ENCODE assay signal across 8 cellular contexts in genomic region chr5:143399616-143400540, GRCh38.
DNase-seq lines count a peak whose midpoint lies in the region; ATAC-seq and TF ChIP-seq lines count a peak whose summit lies in the region.

No MANE protein-coding gene starts in this region.

- TF ChIP-seq CTCF in GM12875 (IDR thresholded peaks at IDR 0.05; ENCODE audit: borderline replicate concordance, insufficient read depth, low read depth, low read length): no peak
- no peak for TF ChIP-seq CTCF in fibroblast of pulmonary artery (IDR thresholded peaks at IDR 0.05; ENCODE audit: low read length, missing control alignments)

- H3K27ac ChIP-seq in skin epidermis: peak overlapping the region in 14 of 21 experiments; percentile 1 to 100 (median 80)

- H3K4me3 ChIP-seq in GM12875 (ENCODE audit: low read depth, low read length) (peak overlapping the region; percentile 95), fibroblast of pulmonary artery (replicated peaks; ENCODE audit: low read depth, low read length) (peak overlapping the region; percentile 84), skin epidermis (peak overlapping the region; percentile 12 to 98 (median 26))

- ATAC-seq in HG03520 (IDR thresholded peaks at IDR 0.05; ENCODE audit: unreplicated experiment): no peak

- peak; percentile 79 for DNase-seq in SHP77 treated with DMSO at 0.1 percent for 48 hours (lab: John Stamatoyannopoulos, UW)
- no peak for DNase-seq in fibroblast of pulmonary artery (ENCODE audit: low read depth)
- no peak for DNase-seq in COR-L47 (lab: John Stamatoyannopoulos, UW)
- no peak for DNase-seq in NCI-H1436 treated with DMSO at 0.1 percent for 48 hours (lab: John Stamatoyannopoulos, UW)
- no peak for DNase-seq in NCI-H1417 treated with DMSO at 0.1 percent for 48 hours (lab: John Stamatoyannopoulos, UW)

Comparison
In these comparisons a context has a peak if more than half of its experiments do, and no peak if none do; other contexts are left out.
1. H3K4me3 ChIP-seq: peak in every context shown above with its lines; median percentile 95 in GM12875; 84 in fibroblast of pulmonary artery; 26 in skin epidermis.